Comparison of ENCODE assay signal across 17 cellular contexts in the genomic region with DNA sequence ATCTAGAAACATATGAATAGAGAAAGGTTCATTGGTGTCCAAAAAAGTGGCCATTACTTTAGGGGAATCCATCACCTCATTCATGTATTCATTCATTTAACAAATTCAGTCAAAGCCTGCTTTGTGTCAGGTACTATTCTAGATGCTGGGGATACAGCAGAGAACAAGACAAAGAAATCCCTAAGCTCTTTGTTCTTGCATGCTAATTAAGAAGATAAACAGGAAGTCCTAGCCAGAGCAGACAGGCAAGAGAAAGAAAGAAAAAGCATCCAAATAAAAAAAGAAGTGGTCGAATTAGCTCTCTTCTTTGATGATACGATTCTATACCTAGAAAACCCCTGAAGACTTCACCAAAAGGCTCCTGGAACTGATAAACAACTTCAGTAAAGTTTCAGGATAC. TPM values are rescaled to one million over a fixed set of nuclear protein-coding genes. Genes with fewer than 3 reads are reported as not detected.
DNase-seq lines count a peak whose midpoint lies in the region; ATAC-seq and TF ChIP-seq lines count a peak whose summit lies in the region.
"Had no signal": no experiment of that assay in that cellular context is flagged by ENCODE, and none has a peak within 500 bp of the region (broad histone marks: within the 10 kb centered on the region; RNA-seq: fewer than 3 reads in every experiment).

No MANE protein-coding gene starts in this region.

- no peak for DNase-seq in activated CD8-positive, alpha-beta memory T cell treated with anti-CD3 and anti-CD28 coated beads, Interleukin-2, amount 10 ng/mL, durations not matched to agents 7 days and 5 days
- DNase-seq in activated CD8-positive, alpha-beta memory T cell treated with anti-CD3 and anti-CD28 coated beads, Interleukin-2, amount 50 U/mL, for 4 hours, result no peak
- DNase-seq in GM23338 (ENCODE audit: low spot score) (peak; percentile 65), neural progenitor cell (ENCODE audit: low spot score) (peak; percentile 32), NCI-H2227 (lab: John Stamatoyannopoulos, UW; ENCODE audit: unreplicated experiment) (no peak), Kasumi-1 (lab: John Stamatoyannopoulos, UW) (no peak), midbrain (lab: John Stamatoyannopoulos, UW) (no peak)
- DNase-seq: activated CD8-positive, alpha-beta T cell treated with anti-CD3 and anti-CD28 coated beads, Interleukin-2, amount 10 ng/mL, durations not matched to agents 7 days and 5 days; activated naive CD4-positive, alpha-beta T cell treated with anti-CD3 and anti-CD28 coated beads, Interleukin-2, amount 50 U/mL, for 16 hours; endodermal cell; gastrocnemius medialis; natural killer cell; right cardiac atrium; stimulated activated CD4-positive, alpha-beta T cell treated with anti-CD3 and anti-CD28 coated beads, Interleukin-2, amount 100 ng/mL, for 48 hours; stimulated activated naive CD4-positive, alpha-beta T cell; T-helper 9 cell had no signal

- no peaks in the 10 kb centered on the region for H3F3A ChIP-seq in GM23338 (replicated peaks; ENCODE audit: low read depth)
- H3F3A ChIP-seq in Loucy (ENCODE audit: low read depth), result no peaks in the 10 kb centered on the region
- H3F3A ChIP-seq in neural progenitor cell (ENCODE audit: low read depth), result no peaks in the 10 kb centered on the region

- H3K4me1 ChIP-seq in GM23338 (ENCODE audit: insufficient read depth) (peaks cover 30% of the 10 kb centered on the region), Loucy (ENCODE audit: insufficient read depth, low read length, poor library complexity, severe bottlenecking) (no peaks in the 10 kb centered on the region), neural progenitor cell (peaks cover 9% of the 10 kb centered on the region)
- H3K4me1 ChIP-seq: gastrocnemius medialis had no signal

- no peaks in the 10 kb centered on the region for H3K36me3 Mint-ChIP-seq in activated CD8-positive, alpha-beta memory T cell treated with anti-CD3 and anti-CD28 coated beads, Interleukin-2, amount 10 ng/mL, durations not matched to agents 7 days and 5 days
- H3K36me3 Mint-ChIP-seq in GM23338 (ENCODE audit: low read depth) (no peaks in the 10 kb centered on the region), neural progenitor cell (no peaks in the 10 kb centered on the region)
- H3K36me3 Mint-ChIP-seq: natural killer cell had no signal

- CTCF ChIA-PET in activated CD8-positive, alpha-beta memory T cell treated with anti-CD3 and anti-CD28 coated beads, Interleukin-2, amount 10 ng/mL, durations not matched to agents 7 days and 5 days (lab: Charles Lee), result interaction anchor here (1.6 to 2.5 kb wide), 4 partner anchors 10 to 64 kb away, joined by 3 to 11 read pairs (median 5); partner anchors contain the start of genes PIK3CA and ZMAT3

- TF ChIP-seq CTCF in GM23338 (conservative IDR thresholded peaks at IDR 0.05; ENCODE audit: low read depth in 2 of 2), result no peak
- TF ChIP-seq CTCF in Loucy (conservative IDR thresholded peaks at IDR 0.05; ENCODE audit: low read length), result no peak
- TF ChIP-seq CTCF in neural progenitor cell (IDR thresholded peaks at IDR 0.05), result no peak

- H2AFZ ChIP-seq in GM23338, result no peak overlapping the region
- H2AFZ ChIP-seq in Loucy (ENCODE audit: low read length), result peak overlapping the region; percentile 53
- peak overlapping the region; percentile 9 for H2AFZ ChIP-seq in neural progenitor cell (replicated peaks)

- peak overlapping the region; percentile 3; the same call in 1 of the 2 replicates for H3K27ac ChIP-seq in GM23338 (ENCODE audit: low read depth)
- H3K27ac ChIP-seq in neural progenitor cell, result no peak overlapping the region
- H3K27ac ChIP-seq: gastrocnemius medialis had no signal

- H3K9me2 ChIP-seq in GM23338 (ENCODE audit: insufficient read depth) (no peaks in the 10 kb centered on the region), Loucy (replicated peaks; ENCODE audit: low read depth, low read length) (no peaks in the 10 kb centered on the region)

- peaks cover 7% of the 10 kb centered on the region for H3K27me3 Mint-ChIP-seq in activated CD8-positive, alpha-beta memory T cell treated with anti-CD3 and anti-CD28 coated beads, Interleukin-2, amount 10 ng/mL, durations not matched to agents 7 days and 5 days
- H3K27me3 Mint-ChIP-seq in GM23338 (ENCODE audit: insufficient read depth, low read depth, poor library complexity) (peaks cover 2% of the 10 kb centered on the region), neural progenitor cell (ENCODE audit: insufficient read depth, low read depth) (peaks cover 2% of the 10 kb centered on the region)

- peak overlapping the region; percentile 12; the same call in 1 of the 2 replicates for H3K4me2 ChIP-seq in GM23338
- no peak overlapping the region for H3K4me2 ChIP-seq in Loucy (ENCODE audit: low read depth, low read length, poor library complexity, severe bottlenecking)
- H3K4me2 ChIP-seq in neural progenitor cell, result peak overlapping the region; percentile 38

- peaks cover 17% of the 10 kb centered on the region for H3K4me1 Mint-ChIP-seq in activated CD8-positive, alpha-beta memory T cell treated with anti-CD3 and anti-CD28 coated beads, Interleukin-2, amount 10 ng/mL, durations not matched to agents 7 days and 5 days
- H3K4me1 Mint-ChIP-seq in GM23338 (peaks cover 34% of the 10 kb centered on the region), neural progenitor cell (no peaks in the 10 kb centered on the region)
- H3K4me1 Mint-ChIP-seq: natural killer cell had no signal

- H3K4me3 ChIP-seq in GM23338 (no peak overlapping the region), Loucy (ENCODE audit: low read length, poor library complexity, severe bottlenecking) (no peak overlapping the region), neural progenitor cell (no peak overlapping the region)
- H3K4me3 ChIP-seq: gastrocnemius medialis had no signal

- H3K27me3 ChIP-seq in GM23338 (ENCODE audit: insufficient read depth) (no peaks in the 10 kb centered on the region), Loucy (ENCODE audit: insufficient read depth, low read length, poor library complexity, severe bottlenecking) (no peaks in the 10 kb centered on the region), neural progenitor cell (no peaks in the 10 kb centered on the region)
- H3K27me3 ChIP-seq: gastrocnemius medialis had no signal

- no peaks in the 10 kb centered on the region for H3K79me2 ChIP-seq in GM23338 (replicated peaks; ENCODE audit: insufficient read depth)
- H3K79me2 ChIP-seq in Loucy (ENCODE audit: insufficient read depth, low read length), result no peaks in the 10 kb centered on the region
- no peaks in the 10 kb centered on the region for H3K79me2 ChIP-seq in neural progenitor cell (ENCODE audit: low read depth)

- peaks cover 2% of the 10 kb centered on the region for H3K9me3 Mint-ChIP-seq in activated CD8-positive, alpha-beta memory T cell treated with anti-CD3 and anti-CD28 coated beads, Interleukin-2, amount 10 ng/mL, durations not matched to agents 7 days and 5 days (ENCODE audit: low read depth)
- H3K9me3 Mint-ChIP-seq in GM23338, result no peaks in the 10 kb centered on the region
- no peaks in the 10 kb centered on the region for H3K9me3 Mint-ChIP-seq in neural progenitor cell
- H3K9me3 Mint-ChIP-seq: endodermal cell, natural killer cell had no signal

- H3K36me3 ChIP-seq in GM23338 (ENCODE audit: insufficient read depth), result no peaks in the 10 kb centered on the region
- H3K36me3 ChIP-seq in Loucy (ENCODE audit: insufficient read depth, low read length), result no peaks in the 10 kb centered on the region
- H3K36me3 ChIP-seq in neural progenitor cell, result no peaks in the 10 kb centered on the region
- H3K36me3 ChIP-seq: gastrocnemius medialis had no signal

- peak overlapping the region; percentile 19 for H3K27ac Mint-ChIP-seq in activated CD8-positive, alpha-beta memory T cell treated with anti-CD3 and anti-CD28 coated beads, Interleukin-2, amount 10 ng/mL, durations not matched to agents 7 days and 5 days
- H3K27ac Mint-ChIP-seq in GM23338, result peak overlapping the region; percentile 9
- H3K27ac Mint-ChIP-seq in neural progenitor cell, result no peak overlapping the region
- H3K27ac Mint-ChIP-seq: activated CD8-positive, alpha-beta T cell treated with anti-CD3 and anti-CD28 coated beads, Interleukin-2, amount 10 ng/mL, durations not matched to agents 7 days and 5 days; endodermal cell; natural killer cell had no signal

- H4K20me1 ChIP-seq in GM23338 (replicated peaks; ENCODE audit: insufficient read depth) (no peaks in the 10 kb centered on the region), Loucy (ENCODE audit: insufficient read depth, low read length, poor library complexity, severe bottlenecking) (no peaks in the 10 kb centered on the region), neural progenitor cell (ENCODE audit: low read depth) (no peaks in the 10 kb centered on the region)

- H3K9me3 ChIP-seq in Loucy (ENCODE audit: insufficient read depth, low read depth, low read length) (no peaks in the 10 kb centered on the region), neural progenitor cell (ENCODE audit: low read depth) (no peaks in the 10 kb centered on the region)
- H3K9me3 ChIP-seq: gastrocnemius medialis had no signal

- H3K9ac ChIP-seq in Loucy (ENCODE audit: low read depth, low read length, poor library complexity, severe bottlenecking) (no peak overlapping the region), neural progenitor cell (no peak overlapping the region)

- ATAC-seq in activated CD8-positive, alpha-beta memory T cell treated with anti-CD3 and anti-CD28 coated beads, Interleukin-2, amount 10 ng/mL, durations not matched to agents 7 days and 5 days, result no peak
- ATAC-seq in GM23338, result peak; percentile 93
- ATAC-seq: activated CD8-positive, alpha-beta T cell treated with anti-CD3 and anti-CD28 coated beads, Interleukin-2, amount 10 ng/mL, durations not matched to agents 7 days and 5 days; gastrocnemius medialis; natural killer cell; right cardiac atrium had no signal

- peak overlapping the region; percentile 11 for H3K4me3 Mint-ChIP-seq in activated CD8-positive, alpha-beta memory T cell treated with anti-CD3 and anti-CD28 coated beads, Interleukin-2, amount 10 ng/mL, durations not matched to agents 7 days and 5 days
- H3K4me3 Mint-ChIP-seq in GM23338 (no peak overlapping the region), neural progenitor cell (no peak overlapping the region)
- H3K4me3 Mint-ChIP-seq: activated CD8-positive, alpha-beta T cell treated with anti-CD3 and anti-CD28 coated beads, Interleukin-2, amount 10 ng/mL, durations not matched to agents 7 days and 5 days; endodermal cell; natural killer cell had no signal

TF ChIP-seq in GM23338, 12 proteins besides CTCF, POLR2A, EP300 and RAD21 (continues in another document):
- no peak for TF ChIP-seq POLR2AphosphoS5 (IDR thresholded peaks at IDR 0.05; ENCODE audit: low read depth)

RNA-seq across cellular contexts. Expression of gene ZMAT3, which starts 12.4 kb away (rescaled TPM):
- 10 to 100 TPM; 14.1 to 15.1 TPM for total RNA-seq in activated CD8-positive, alpha-beta memory T cell treated with anti-CD3 and anti-CD28 coated beads, Interleukin-2, amount 10 ng/mL, durations not matched to agents 7 days and 5 days
- total RNA-seq in GM23338 (2014; rRNA removed; shearing (Covaris generic)), result 16.3 and 17.3 TPM in 2 replicates
- 10.0 and 10.6 TPM in 2 replicates for polyA plus RNA-seq in GM23338 (2016; fragmentation: Nextera tagmentation; extraction: Ambion mirVana)
- 6.6 and 8.6 TPM in 2 replicates for total RNA-seq in neural progenitor cell (ENCODE audit: low replicate concordance)

Comparison
In these comparisons a context has a peak if more than half of its experiments do, and no peak if none do; other contexts are left out.
1. DNase-seq: peak in GM23338 (single experiment) and neural progenitor cell (single experiment); none in activated CD8-positive, alpha-beta memory T cell treated with anti-CD3 and anti-CD28 coated beads, Interleukin-2, amount 10 ng/mL, durations not matched to agents 7 days and 5 days (single experiment), activated CD8-positive, alpha-beta memory T cell treated with anti-CD3 and anti-CD28 coated beads, Interleukin-2, amount 50 U/mL, for 4 hours (single experiment), NCI-H2227 (single experiment), Kasumi-1 (0 of 2) and midbrain (single experiment).